Comparison of ENCODE assay signal across 3 cellular contexts in genomic region chr4:109579997-109580396, GRCh38. TPM values are rescaled to one million over a fixed set of nuclear protein-coding genes. Genes with fewer than 3 reads are reported as not detected.
DNase-seq lines count a peak whose midpoint lies in the region; ATAC-seq, FAIRE-seq and TF ChIP-seq lines count a peak whose summit lies in the region.
"Not testable (repeated sequence)": the region's sequence is repeated elsewhere in the genome, so short reads cannot be mapped to it uniquely, and the experiment has no call there.

No MANE protein-coding gene starts in this region.

- H3K27me3 ChIP-seq in K562 (ENCODE audit: control insufficient read depth in 2 of 2, insufficient read depth in 2 of 2, low read length in 2 of 2) = not testable (repeated sequence)

- ATAC-seq in K562 = not testable (repeated sequence)

- not testable (repeated sequence) for H3K4me3 Mint-ChIP-seq in activated naive CD8-positive, alpha-beta T cell

- WGBS in K562 (ENCODE audit: insufficient coverage, low coverage, missing lambda C conversion rate) = 11% methylated on average over 5 of the region's 5 CpGs

- not testable (repeated sequence) for TF ChIP-seq CTCF in HEK293 (tag by site-specific recombination; IDR thresholded peaks at IDR 0.05); K562 (IDR thresholded peaks at IDR 0.05 in 2 of 3, conservative IDR thresholded peaks at IDR 0.05 in 1 of 3; ENCODE audit: insufficient read depth in 2 of 3, low read depth in 1 of 3, low read length in 3 of 3)

- H3K36me3 ChIP-seq in HEK293 (ENCODE audit: control insufficient read depth in 2 of 2, insufficient read depth in 1 of 2, low read length in 2 of 2); K562 (ENCODE audit: control insufficient read depth, insufficient read depth, low read length): not testable (repeated sequence)

- not testable (repeated sequence) for H3K4me3 ChIP-seq in HEK293 (ENCODE audit: low read depth, low read length); K562

- not testable (repeated sequence) for H3K9me3 Mint-ChIP-seq in activated naive CD8-positive, alpha-beta T cell (ENCODE audit: low read depth)

- H3K79me2 ChIP-seq in K562 (ENCODE audit: control insufficient read depth, insufficient read depth, low read length) = not testable (repeated sequence)

- H2AFZ ChIP-seq in K562 (ENCODE audit: low read depth, low read length) = not testable (repeated sequence)

- CTCF ChIA-PET in HEK293 (lab: Yijun Ruan, JAX); K562 (lab: Yijun Ruan, JAX; ENCODE audit: low intra/inter-chr PET ratio): not testable (repeated sequence)

- DNase-seq in K562 (ENCODE audit: extremely low read depth in 1 of 4, low spot score in 3 of 4) = not testable (repeated sequence)

- in situ Hi-C loops in K562 (cut with MboI) = not testable (repeated sequence)

- not testable (repeated sequence) for H3K9me1 ChIP-seq in K562 (ENCODE audit: control insufficient read depth, insufficient read depth, low read length)

- H4K20me1 ChIP-seq in K562 (replicated peaks; ENCODE audit: control insufficient read depth, insufficient read depth, low read length) = not testable (repeated sequence)

- not testable (repeated sequence) for H3K9ac ChIP-seq in K562 (ENCODE audit: insufficient read depth in 1 of 2, low read depth in 2 of 2, low read length in 2 of 2)

- not testable (repeated sequence) for TF ChIP-seq POLR2A in K562 (conservative IDR thresholded peaks at IDR 0.05)

- H3K27ac Mint-ChIP-seq in activated naive CD8-positive, alpha-beta T cell = peak overlapping the region; percentile 54

- POLR2A ChIA-PET in HEK293 (lab: Yijun Ruan, JAX); K562 (lab: Yijun Ruan, JAX): not testable (repeated sequence)

- not testable (repeated sequence) for H3K9me3 ChIP-seq in HEK293 (ENCODE audit: control insufficient read depth, insufficient read depth, low read depth, low read length); K562 (replicated peaks; ENCODE audit: control insufficient read depth, insufficient read depth, low read depth, low read length)

- FAIRE-seq in K562 (lab: Jason Lieb, UNC) = not testable (repeated sequence)

- H3K4me2 ChIP-seq in K562 (ENCODE audit: insufficient read depth, low read length) = not testable (repeated sequence)

- H3K36me3 Mint-ChIP-seq in activated naive CD8-positive, alpha-beta T cell = peaks cover 20% of the 10 kb centered on the region

- H3K4me1 Mint-ChIP-seq in activated naive CD8-positive, alpha-beta T cell (ENCODE audit: low read depth) = peaks cover 68% of the 10 kb centered on the region

- not testable (repeated sequence) for BruUV-seq in K562 (replicated peaks; lab: Mats Ljungman, UMichigan)

- H3K27me3 Mint-ChIP-seq in activated naive CD8-positive, alpha-beta T cell = not testable (repeated sequence)

- not testable (repeated sequence) for H3K4me1 ChIP-seq in HEK293 (ENCODE audit: control insufficient read depth, insufficient read depth, low read length); K562 (replicated peaks in 1 of 2; ENCODE audit: control insufficient read depth in 2 of 2, insufficient read depth in 2 of 2, low read length in 2 of 2)

- TF ChIP-seq EP300 in K562 (IDR thresholded peaks at IDR 0.05; ENCODE audit: low read length) = not testable (repeated sequence)

- intact Hi-C loops in K562 (cut with micrococcal nuclease) = loop anchor here (5.0 kb wide), 1 partner anchor 62 kb away; no protein-coding TSS in a partner anchor

- TF ChIP-seq RAD21 in K562 (CRISPR knock-in tag; conservative IDR thresholded peaks at IDR 0.05 in 1 of 2, IDR thresholded peaks at IDR 0.05 in 1 of 2) = not testable (repeated sequence)

- H3K27ac ChIP-seq in HEK293 (ENCODE audit: extremely low read depth, low read depth, low read length); K562 (ENCODE audit: extremely low read depth, low read depth, low read length): not testable (repeated sequence)

TF ChIP-seq in HEK293, 187 proteins besides CTCF, POLR2A, EP300 and RAD21:
- peak; percentile 83 for TF ChIP-seq ZNF146 (tag by site-specific recombination; IDR thresholded peaks at IDR 0.05)
TF ChIP-seq in HEK293: peak in this region for 1; not testable (repeated sequence) for 186.

TF ChIP-seq in K562, 482 proteins besides CTCF, POLR2A, EP300 and RAD21:
- TF ChIP-seq ZNF146 (CRISPR knock-in tag; IDR thresholded peaks at IDR 0.05; ENCODE audit: unreplicated experiment) (peak; percentile 75), BCOR (IDR thresholded peaks at IDR 0.05) (peak; percentile 65; the same call in 1 of the 2 replicates)

RNA-seq across cellular contexts. Expression of gene MCUB, which starts 20.0 kb away (rescaled TPM):
- 0.56 and 2.8 TPM in 2 replicates for total RNA-seq in K562 (2011; cell fraction: chromatin; rRNA removed; ENCODE audit: low replicate concordance)
- 0.66 and 0.67 TPM in 2 replicates for total RNA-seq in K562 (2011; cell fraction: nucleolus; rRNA removed)
- total RNA-seq in K562 (2011; cell fraction: nucleoplasm; rRNA removed) = 1.2 and 1.8 TPM in 2 replicates
- 5.4 and 13.8 TPM in 2 replicates for total RNA-seq in K562 (2014; rRNA removed)
- total RNA-seq in K562 (2014; rRNA removed; fragmentation: Illumina TruSeq; extraction: Trizol) = 6.4 and 6.6 TPM in 2 replicates
- total RNA-seq in K562 (2015; rRNA removed; fragmentation: Illumina TruSeq; extraction: Trizol) = 4.3 and 4.4 TPM in 2 replicates
- 10.6 and 11.8 TPM in 2 replicates for total RNA-seq in K562 (2021)
- polyA plus RNA-seq in K562 (2011; rRNA removed) = 4.3 and 6.0 TPM in 2 replicates
- 4.4 and 5.5 TPM in 2 replicates for polyA plus RNA-seq in K562 (2011; cell fraction: cytosol; rRNA removed)
- 1.7 and 2.5 TPM in 2 replicates for polyA plus RNA-seq in K562 (2011; cell fraction: nucleus; rRNA removed)
- 8.8 and 11.2 TPM in 2 replicates for polyA plus RNA-seq in K562 (2012)
- polyA plus RNA-seq in K562 (2014; fragmentation: Illumina TruSeq; extraction: Trizol) = 4.5 and 4.6 TPM in 2 replicates
- 1 to 10 TPM; 1.4 to 1.6 TPM for polyA plus RNA-seq in K562 (2014; fragmentation: Nextera tagmentation; extraction: Ambion mirVana)
- polyA plus RNA-seq in K562 (2014; rRNA removed) = 8.9 and 21.5 TPM in 2 replicates
- polyA minus RNA-seq in K562 (2011; rRNA and poly(A)+ RNA removed) = 3.0 and 4.2 TPM in 2 replicates
- 1.5 TPM in 1 of 2 replicates, not detected in the other for polyA minus RNA-seq in K562 (2011; cell fraction: cytosol; rRNA and poly(A)+ RNA removed)
- 0.67 and 0.78 TPM in 2 replicates for polyA minus RNA-seq in K562 (2011; cell fraction: nucleus; rRNA and poly(A)+ RNA removed)
